In genomic region chr11:121344824-121345223, GRCh38 we compare ENCODE assay signal across 28 cellular contexts. TPM values are rescaled to one million over a fixed set of nuclear protein-coding genes. Genes with fewer than 3 reads are reported as not detected.
DNase-seq lines count a peak whose midpoint lies in the region; FAIRE-seq and TF ChIP-seq lines count a peak whose summit lies in the region.
"Had no signal": no experiment of that assay in that cellular context is flagged by ENCODE, and none has a peak within 500 bp of the region (broad histone marks: within the 10 kb centered on the region; RNA-seq: fewer than 3 reads in every experiment).

No MANE protein-coding gene starts in this region.

- no peak overlapping the region for H4K8ac ChIP-seq in mesenchymal stem cell (ENCODE audit: low read length)

- no peak overlapping the region for H2BK120ac ChIP-seq in mesenchymal stem cell (ENCODE audit: low read depth, low read length)

- TF ChIP-seq CTCF in MCF 10A (IDR thresholded peaks at IDR 0.05; ENCODE audit: unreplicated experiment) (no peak), mammary epithelial cell (conservative IDR thresholded peaks at IDR 0.05 in 1 of 2, IDR thresholded peaks at IDR 0.05 in 1 of 2; ENCODE audit: extremely low read depth in 1 of 2, insufficient read depth in 1 of 2, low read depth in 1 of 2, low read length in 2 of 2) (no peak), bronchial epithelial cell (IDR thresholded peaks at IDR 0.05; ENCODE audit: insufficient read depth, low read length, severe bottlenecking) (no peak)

- H3K27me3 ChIP-seq in mammary epithelial cell (ENCODE audit: insufficient read depth, low read length): peaks cover 2% of the 10 kb centered on the region
- H3K27me3 ChIP-seq in bronchial epithelial cell (ENCODE audit: control insufficient read depth, insufficient read depth, low read length): peaks cover 6% of the 10 kb centered on the region
- peaks cover 0 to 53% of the 10 kb centered on the region in 2 experiments for H3K27me3 ChIP-seq in mesenchymal stem cell (ENCODE audit: control insufficient read depth in 1 of 2, insufficient read depth in 1 of 2, low read length in 2 of 2)
- H3K27me3 ChIP-seq: BE2C had no signal

- no peaks in the 10 kb centered on the region for H3K79me1 ChIP-seq in mesenchymal stem cell (replicated peaks; ENCODE audit: low read length, poor library complexity, severe bottlenecking)

- no peaks in the 10 kb centered on the region for H3K79me2 ChIP-seq in mammary epithelial cell (ENCODE audit: insufficient read depth, low read length)

- dilution Hi-C loops in mammary epithelial cell (cut with HindIII; ENCODE audit: low sequenced_read_pairs): no loop called here

- DNase-seq in DMS79 treated with DMSO at 0.1 percent for 48 hours (lab: John Stamatoyannopoulos, UW): peak; percentile 40
- DNase-seq in DMS79 (lab: John Stamatoyannopoulos, UW): no peak
- peak; percentile 49 for DNase-seq in MCF 10A (ENCODE audit: unreplicated experiment)
- DNase-seq in mammary epithelial cell: no peak
- DNase-seq in bronchial epithelial cell (ENCODE audit: low read depth): peak; percentile 26
- no peak for DNase-seq in NCI-H187 treated with DMSO at 0.1 percent for 48 hours (lab: John Stamatoyannopoulos, UW)
- no peak for DNase-seq in mesenchymal stem cell
- DNase-seq: 8988T; ACHN; BE2C; Calu3; CD8-positive, alpha-beta memory T cell; H9; Kasumi-1; MV-4-11; NCI-H1694; NCI-H2081; NCI-H2227 treated with DMSO at 0.1 percent for 48 hours; NCI-H510A treated with DMSO at 0.1 percent for 48 hours; NCI-H774; SHP77; T-cell had no signal

- H3K27ac Mint-ChIP-seq in MCF 10A (ENCODE audit: low read depth, unreplicated experiment): no peak overlapping the region
- H3K27ac Mint-ChIP-seq: GM23338, H9, T-cell had no signal

- H2AFZ ChIP-seq in mammary epithelial cell (ENCODE audit: low read depth, low read length) (no peak overlapping the region), mesenchymal stem cell (ENCODE audit: low read depth, low read length) (no peak overlapping the region)

- CTCF ChIA-PET in MCF 10A (lab: Yijun Ruan, JAX) (no interaction called here), mammary epithelial cell (lab: Charles Lee; ENCODE audit: low non-redundant PET) (no interaction called here)

- peaks cover 28% of the 10 kb centered on the region for H3K27me3 Mint-ChIP-seq in MCF 10A (ENCODE audit: insufficient read depth, unreplicated experiment)
- H3K27me3 Mint-ChIP-seq: T-cell had no signal

- H3K4me2 ChIP-seq in mammary epithelial cell (ENCODE audit: insufficient read depth, low read depth, low read length) (no peak overlapping the region), mesenchymal stem cell (ENCODE audit: low read length, poor library complexity, severe bottlenecking) (no peak overlapping the region)
- H3K4me2 ChIP-seq: GM23338 had no signal

- H3K27ac ChIP-seq in mammary epithelial cell (ENCODE audit: insufficient read depth, low read depth, low read length): no peak overlapping the region
- no peak overlapping the region for H3K27ac ChIP-seq in mesenchymal stem cell (ENCODE audit: low read length, poor library complexity, severe bottlenecking)
- H3K27ac ChIP-seq: RWPE1 had no signal

- no peak overlapping the region for H3K4me3 Mint-ChIP-seq in MCF 10A (ENCODE audit: unreplicated experiment)
- H3K4me3 Mint-ChIP-seq: CD14-positive monocyte; CD8-positive, alpha-beta memory T cell; GM23338; H9; T-cell had no signal

- no peaks in the 10 kb centered on the region for H3K9me3 Mint-ChIP-seq in MCF 10A (ENCODE audit: unreplicated experiment)
- H3K9me3 Mint-ChIP-seq: CD8-positive, alpha-beta memory T cell; GM23338; H9; T-cell had no signal

- no peak overlapping the region for H3K4me3 ChIP-seq in mammary epithelial cell (replicated peaks in 1 of 3; ENCODE audit: insufficient read depth in 1 of 3, low read depth in 2 of 3, low read length in 3 of 3)
- H3K4me3 ChIP-seq in bronchial epithelial cell (ENCODE audit: low read depth, low read length): no peak overlapping the region
- H3K4me3 ChIP-seq in mesenchymal stem cell (ENCODE audit: insufficient read depth in 1 of 2, low read depth in 1 of 2, low read length in 2 of 2): no peak overlapping the region
- H3K4me3 ChIP-seq: GM23338, K562 had no signal

- no peak overlapping the region for H3K23ac ChIP-seq in mesenchymal stem cell (ENCODE audit: low read length in 2 of 2)

- H4K91ac ChIP-seq in mesenchymal stem cell (ENCODE audit: low read length): no peak overlapping the region

- H4K20me1 ChIP-seq in mammary epithelial cell (ENCODE audit: insufficient read depth, low read length): no peaks in the 10 kb centered on the region

- intact Hi-C loops in MCF 10A (cut with micrococcal nuclease) (no loop called here), mammary epithelial cell (cut with micrococcal nuclease) (no loop called here)

- no peak overlapping the region for H3K14ac ChIP-seq in mesenchymal stem cell (ENCODE audit: low read length in 2 of 2)

- no peaks in the 10 kb centered on the region for H3K4me1 ChIP-seq in mammary epithelial cell (ENCODE audit: insufficient read depth, low read length)
- no peaks in the 10 kb centered on the region for H3K4me1 ChIP-seq in mesenchymal stem cell (ENCODE audit: control insufficient read depth, insufficient read depth, low read depth, low read length)
- H3K4me1 ChIP-seq: BE2C had no signal

- H3K9ac ChIP-seq in mammary epithelial cell (ENCODE audit: insufficient read depth, low read length) (no peak overlapping the region), mesenchymal stem cell (ENCODE audit: low read length) (no peak overlapping the region)

- in situ Hi-C loops in mammary epithelial cell (cut with MboI; ENCODE audit: low sequenced_read_pairs in 2 of 2): no loop called here

- H2BK5ac ChIP-seq in mesenchymal stem cell (ENCODE audit: low read depth, low read length, poor library complexity, severe bottlenecking): no peak overlapping the region

- H3K4ac ChIP-seq in mesenchymal stem cell (ENCODE audit: low read depth in 1 of 2, low read length in 2 of 2): no peak overlapping the region

- H3K18ac ChIP-seq in mesenchymal stem cell (ENCODE audit: low read depth in 1 of 2, low read length in 2 of 2): no peak overlapping the region

- H3K9me3 ChIP-seq in mammary epithelial cell (replicated peaks; ENCODE audit: insufficient read depth, low read length): no peaks in the 10 kb centered on the region
- H3K9me3 ChIP-seq in mesenchymal stem cell (ENCODE audit: control insufficient read depth, low read length): no peaks in the 10 kb centered on the region
- H3K9me3 ChIP-seq: BE2C had no signal

- H2AK5ac ChIP-seq in mesenchymal stem cell (ENCODE audit: low read length, severe bottlenecking): no peak overlapping the region

- no TSS peak for BruUV-seq in MCF 10A (replicated peaks; lab: Mats Ljungman, UMichigan)
- no TSS peak for BruUV-seq in mammary epithelial cell (replicated peaks; lab: Mats Ljungman, UMichigan)

- no peak overlapping the region for H2BK12ac ChIP-seq in mesenchymal stem cell (ENCODE audit: low read length in 2 of 2)

- POLR2A ChIA-PET in MCF 10A (lab: Yijun Ruan, JAX): no interaction called here

- no peak for FAIRE-seq in bronchial epithelial cell (lab: Jason Lieb, UNC)
- FAIRE-seq: G401.6, HepG2, K562 had no signal

- no peaks in the 10 kb centered on the region for H3K4me1 Mint-ChIP-seq in MCF 10A (ENCODE audit: insufficient read depth, unreplicated experiment)
- H3K4me1 Mint-ChIP-seq: CD8-positive, alpha-beta memory T cell had no signal

- no peak overlapping the region for H2BK15ac ChIP-seq in mesenchymal stem cell (ENCODE audit: low read depth, poor library complexity, severe bottlenecking)

- H3K36me3 Mint-ChIP-seq in MCF 10A (ENCODE audit: insufficient read depth, unreplicated experiment): no peaks in the 10 kb centered on the region
- H3K36me3 Mint-ChIP-seq: CD14-positive monocyte; CD8-positive, alpha-beta memory T cell; T-cell had no signal

- H3K36me3 ChIP-seq in mammary epithelial cell (ENCODE audit: insufficient read depth, low read length): no peaks in the 10 kb centered on the region
- H3K36me3 ChIP-seq in bronchial epithelial cell (ENCODE audit: control insufficient read depth, insufficient read depth, low read length): no peaks in the 10 kb centered on the region
- H3K36me3 ChIP-seq in mesenchymal stem cell (ENCODE audit: control insufficient read depth in 1 of 2, insufficient read depth in 2 of 2, low read depth in 1 of 2, low read length in 2 of 2): no peaks in the 10 kb centered on the region
- H3K36me3 ChIP-seq: BE2C had no signal

RNA-seq across cellular contexts. Expression of gene SC5D, which starts 52.3 kb away (rescaled TPM):
- total RNA-seq in MCF 10A (2022): 25.9 and 27.6 TPM in 2 replicates
- 10 to 100 TPM; 64.4 to 67.8 TPM for total RNA-seq in mammary epithelial cell
- 74.0 TPM for polyA plus RNA-seq in mammary epithelial cell
- polyA minus RNA-seq in mammary epithelial cell: 209 TPM
- total RNA-seq in bronchial epithelial cell: 55.3 and 73.6 TPM in 2 replicates
- polyA plus RNA-seq in mesenchymal stem cell (2013, experiment 1 of 2): 123 TPM
- polyA plus RNA-seq in mesenchymal stem cell (2013, experiment 2 of 2): 132 TPM

Comparison
In these comparisons a context has a peak if more than half of its experiments do, and no peak if none do; other contexts are left out.
1. DNase-seq: peak in DMS79 treated with DMSO at 0.1 percent for 48 hours (single experiment), MCF 10A (single experiment) and bronchial epithelial cell (single experiment); none in DMS79 (single experiment), mammary epithelial cell (single experiment), NCI-H187 treated with DMSO at 0.1 percent for 48 hours (single experiment) and mesenchymal stem cell (single experiment).